ENCODE assay signal across 25 cellular contexts in the genomic region with DNA sequence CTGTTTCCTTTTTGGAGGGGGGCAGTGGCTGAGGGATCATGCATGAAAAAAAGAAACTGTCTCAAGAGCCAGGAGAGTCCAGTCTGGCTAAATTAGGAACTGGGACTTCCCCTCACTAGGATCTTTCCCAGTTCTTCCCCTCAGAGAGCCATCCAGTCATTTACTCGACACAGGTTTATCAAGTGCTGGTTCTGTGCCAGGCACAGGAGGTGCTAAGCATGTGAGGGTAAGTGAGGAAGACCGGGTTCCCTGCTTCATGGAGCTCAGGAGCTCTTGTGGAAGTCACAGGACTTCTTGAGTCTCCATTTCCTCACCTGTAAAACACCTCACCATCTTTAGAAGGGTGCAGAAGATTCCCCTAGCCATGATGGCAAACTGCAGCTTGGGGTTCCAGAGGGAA. TPM values are rescaled to one million over a fixed set of nuclear protein-coding genes. Genes with fewer than 3 reads are reported as not detected.
A peak's percentile ranks its signal among the peaks of the same experiment; 100 is the strongest.
DNase-seq lines count a peak whose midpoint lies in the region; ATAC-seq, FAIRE-seq and TF ChIP-seq lines count a peak whose summit lies in the region.
"Had no signal": no experiment of that assay in that cellular context is flagged by ENCODE, and none has a peak within 500 bp of the region (broad histone marks: within the 10 kb centered on the region; RNA-seq: fewer than 3 reads in every experiment).

No MANE protein-coding gene starts in this region.

- no peak overlapping the region for H3K23ac ChIP-seq in H1 (ENCODE audit: insufficient read length)

- intact Hi-C loops in psoas muscle (cut with DNase I) (no loop called here), stomach (cut with DNase I; ENCODE audit: low total_unique reads) (loop anchor here (10.0 kb wide), 1 partner anchor 155 kb away; no protein-coding TSS in a partner anchor)

- H3K27me3 ChIP-seq in H1 (replicated peaks in 1 of 4; ENCODE audit: control insufficient read depth in 3 of 4, extremely low read depth in 1 of 4, insufficient read depth in 3 of 4, low read length in 3 of 4) (no peaks in the 10 kb centered on the region), psoas muscle (ENCODE audit: insufficient read depth in 3 of 3, low read length in 2 of 3) (no peaks in the 10 kb centered on the region), stomach (peaks cover 0 to 24% (median 0%) of the 10 kb centered on the region in 3 donors), foreskin keratinocyte (peaks cover 48% of the 10 kb centered on the region)
- H3K27me3 ChIP-seq: BE2C had no signal

- ATAC-seq in psoas muscle (peak in 2 of 4 donors; percentile 18 to 24), foreskin keratinocyte (no peak)
- ATAC-seq: GM12878 had no signal

- no peak overlapping the region for H4K91ac ChIP-seq in H1 (replicated peaks; ENCODE audit: insufficient read length, low read length)

- TF ChIP-seq CTCF in H1 (IDR thresholded peaks at IDR 0.05; ENCODE audit: control extremely low read depth in 1 of 3, insufficient read depth in 1 of 3, low read depth in 1 of 3, low read length in 3 of 3) (no peak), psoas muscle (IDR thresholded peaks at IDR 0.05) (no peak), stomach (IDR thresholded peaks at IDR 0.05) (no peak), foreskin keratinocyte (conservative IDR thresholded peaks at IDR 0.05) (no peak)

- no peaks in the 10 kb centered on the region for H3K79me2 ChIP-seq in H1 (ENCODE audit: control insufficient read depth in 1 of 2, insufficient read depth in 2 of 2, low read length in 2 of 2)

- H2AK5ac ChIP-seq in H1 (ENCODE audit: low read depth, low read length): peak overlapping the region; percentile 71; the same call in 1 of the 2 replicates

- H3K79me1 ChIP-seq in H1 (ENCODE audit: low read depth, low read length): no peaks in the 10 kb centered on the region

- no peak overlapping the region for H3K56ac ChIP-seq in H1 (replicated peaks; ENCODE audit: insufficient read length, low read depth, low read length)

- H2BK120ac ChIP-seq in H1 (replicated peaks; ENCODE audit: low read depth, low read length): no peak overlapping the region

- 90% methylated on average over 2 of the region's 2 CpGs; no CpG with 5 or more reads in 1 of the 2 experiments for WGBS in H1 (ENCODE audit: extremely low coverage in 1 of 2, insufficient coverage in 1 of 2, insufficient read length in 1 of 2, insufficient replicate concordance in 2 of 2, low coverage in 1 of 2, low lambda C conversion rate in 2 of 2, missing lambda C conversion rate in 1 of 2), 2 experiments
- WGBS in psoas muscle, 3 donors: 10 to 37% (median 14%) methylated on average over 2 of the region's 2 CpGs
- whole genome bisulfite sequencing in stomach, 5 donors: 11 to 48% (median 39%) methylated on average over 2 of the region's 2 CpGs

- H3K4me3 ChIP-seq in H1 (ENCODE audit: extremely low read depth in 1 of 4, insufficient read depth in 2 of 4, low read depth in 3 of 4, low read length in 4 of 4): no peak overlapping the region
- H3K4me3 ChIP-seq in psoas muscle: no peak overlapping the region
- no peak overlapping the region for H3K4me3 ChIP-seq in stomach
- H3K4me3 ChIP-seq: BLaER1, GM12878 had no signal

- TF ChIP-seq RAD21 in H1 (IDR thresholded peaks at IDR 0.05 in 1 of 2, conservative IDR thresholded peaks at IDR 0.05 in 1 of 2; ENCODE audit: low read depth in 2 of 2, low read length in 2 of 2): no peak

- no peak overlapping the region for H3K9ac ChIP-seq in H1 (replicated peaks in 1 of 4; ENCODE audit: extremely low read depth in 1 of 4, low read depth in 3 of 4, low read length in 3 of 4)
- H3K9ac ChIP-seq: BLaER1 had no signal

- no peak overlapping the region for H2BK12ac ChIP-seq in H1 (ENCODE audit: low read depth, low read length)

- no peak overlapping the region for H3K27ac ChIP-seq in H1 (ENCODE audit: low read depth, low read length)
- peak overlapping the region; percentile 19 for H3K27ac ChIP-seq in psoas muscle
- H3K27ac ChIP-seq in stomach: no peak overlapping the region
- H3K27ac ChIP-seq in foreskin keratinocyte: no peak overlapping the region
- H3K27ac ChIP-seq: BLaER1 had no signal

- POLR2A ChIA-PET in H1 (lab: Charles Lee; ENCODE audit: partially characterized antibody): interaction anchor here (0.6 to 7.9 kb wide), 6 partner anchors 9 to 57 kb away, joined by 3 to 85 read pairs (median 4); no protein-coding TSS in a partner anchor

- TF ChIP-seq EP300 in H1 (IDR thresholded peaks at IDR 0.05; ENCODE audit: borderline replicate concordance in 1 of 2, low read depth in 2 of 2, low read length in 2 of 2) (no peak), stomach (IDR thresholded peaks at IDR 0.05) (no peak)

- no peaks in the 10 kb centered on the region for H3K36me3 ChIP-seq in H1 (ENCODE audit: control insufficient read depth in 2 of 4, insufficient read depth in 4 of 4, low read length in 3 of 4)
- no peaks in the 10 kb centered on the region for H3K36me3 ChIP-seq in psoas muscle (ENCODE audit: insufficient read depth in 1 of 2, low read depth in 1 of 2)
- H3K36me3 ChIP-seq in stomach: no peaks in the 10 kb centered on the region
- H3K36me3 ChIP-seq: BE2C, BLaER1 had no signal

- H2AFZ ChIP-seq in H1 (ENCODE audit: low read length): no peak overlapping the region

- H2BK5ac ChIP-seq in H1 (ENCODE audit: low read depth, low read length): no peak overlapping the region

- no peak overlapping the region for H2BK15ac ChIP-seq in H1 (ENCODE audit: low read length)

- H3K4me1 ChIP-seq in H1 (replicated peaks in 1 of 4; ENCODE audit: control insufficient read depth in 3 of 4, insufficient read depth in 4 of 4, low read length in 3 of 4): peaks cover 2 to 7% (median 2%) of the 10 kb centered on the region in 4 experiments
- peaks cover 41% of the 10 kb centered on the region for H3K4me1 ChIP-seq in psoas muscle
- H3K4me1 ChIP-seq in stomach: peaks cover 0 to 5% (median 0%) of the 10 kb centered on the region in 4 donors
- no peaks in the 10 kb centered on the region for H3K4me1 ChIP-seq in foreskin keratinocyte
- H3K4me1 ChIP-seq: BE2C, BLaER1 had no signal

- TF ChIP-seq POLR2A in H1 (IDR thresholded peaks at IDR 0.05; ENCODE audit: control extremely low read depth in 1 of 2, low read depth in 2 of 2, low read length in 2 of 2): no peak
- no peak for TF ChIP-seq POLR2A in stomach (IDR thresholded peaks at IDR 0.05)

- in situ Hi-C loops in G401 (cut with HindIII; ENCODE audit: low sequenced_read_pairs): no loop called here

- peak; percentile 48 for DNase-seq in G401 (ENCODE audit: low spot score)
- no peak for DNase-seq in H1 (ENCODE audit: low read depth in 1 of 2, low spot score in 2 of 2)
- no peak for DNase-seq in psoas muscle
- DNase-seq in stomach: peak; percentile 40
- DNase-seq in NCI-H1436 (lab: John Stamatoyannopoulos, UW): no peak
- no peak for DNase-seq in COLO829 (ENCODE audit: low spot score)
- DNase-seq in activated CD8-positive, alpha-beta memory T cell treated with anti-CD3 and anti-CD28 coated beads for 24 hours: no peak
- DNase-seq in foreskin keratinocyte: no peak
- DNase-seq: 8988T; ACHN; BE2C; Caco-2; Calu3; CD4-positive, alpha-beta memory T cell; CD4-positive, CD25-positive, alpha-beta regulatory T cell; CD8-positive, alpha-beta memory T cell; DMS79 treated with DMSO at 0.1 percent for 48 hours; GDM1 had no signal

- no peak overlapping the region for H2BK20ac ChIP-seq in H1 (ENCODE audit: low read length)

- H4K5ac ChIP-seq in H1 (ENCODE audit: insufficient read length, low read depth, low read length): no peak overlapping the region

- no peak overlapping the region for H3K14ac ChIP-seq in H1 (ENCODE audit: insufficient read length)

- H3K4ac ChIP-seq in H1 (replicated peaks; ENCODE audit: insufficient read length, low read depth, low read length): no peak overlapping the region

- H3K9me3 ChIP-seq in H1 (ENCODE audit: insufficient read depth in 2 of 2, low read depth in 1 of 2, low read length in 1 of 2) (no peaks in the 10 kb centered on the region), psoas muscle (no peaks in the 10 kb centered on the region), stomach (no peaks in the 10 kb centered on the region)
- H3K9me3 ChIP-seq: BE2C, BLaER1, Caco-2 had no signal

- CTCF ChIA-PET in H1 (lab: Charles Lee; ENCODE audit: partially characterized antibody): interaction anchor here (1.3 to 67.1 kb wide), 9 partner anchors 9 to 166 kb away, joined by 3 to 2424 read pairs (median 8); no protein-coding TSS in a partner anchor

- peaks cover 2% of the 10 kb centered on the region; the same call in 1 of the 2 replicates for H3K23me2 ChIP-seq in H1 (ENCODE audit: low read depth, low read length)

- H3K18ac ChIP-seq in H1 (ENCODE audit: extremely low read depth, low read length): no peak overlapping the region

- FAIRE-seq in H1 (lab: Jason Lieb, UNC): no peak
- FAIRE-seq: A204.1, GM12878, GM12892, GM18507 had no signal

- no peak overlapping the region for H4K8ac ChIP-seq in H1 (ENCODE audit: extremely low read depth, insufficient read depth, low read length)

- no peaks in the 10 kb centered on the region for H4K20me1 ChIP-seq in H1 (replicated peaks in 1 of 2; ENCODE audit: control insufficient read depth in 1 of 2, insufficient read depth in 2 of 2, low read length in 2 of 2)

- no peak overlapping the region for H3K4me2 ChIP-seq in H1 (ENCODE audit: insufficient read depth in 1 of 2, low read depth in 2 of 2, low read length in 2 of 2)
- H3K4me2 ChIP-seq: BLaER1 had no signal

RNA-seq across cellular contexts. Expression of gene NUAK2, which starts 8.6 kb away (rescaled TPM):
- 6.3 and 8.3 TPM in 2 replicates for total RNA-seq in G401 (2014; rRNA removed; shearing (Covaris generic))
- 12.7 and 12.9 TPM in 2 replicates for total RNA-seq in H1 (2021; fragmentation: NEBNext Ultra II Directional; extraction: Animal tissue kit (Norgen Biotek cat#: 25700))
- 9.4 and 14.5 TPM in 2 replicates for polyA plus RNA-seq in H1 (2011; rRNA removed)
- 8.0 TPM for polyA plus RNA-seq in H1 (2011; cell fraction: cytosol; rRNA removed)
- polyA plus RNA-seq in H1 (2011; cell fraction: nucleus; rRNA removed): 13.3 TPM
- polyA plus RNA-seq in H1 (2012, experiment 1 of 2): 13.2 to 13.7 TPM (median 13.5 TPM) in 4 replicates
- 12.2 TPM for polyA plus RNA-seq in H1 (2012, experiment 2 of 2)
- 5.4 TPM for polyA plus RNA-seq in H1 (2013, experiment 1 of 2)
- 5.1 TPM for polyA plus RNA-seq in H1 (2013, experiment 2 of 2)
- polyA minus RNA-seq in H1 (2011; rRNA and poly(A)+ RNA removed): 12.4 and 13.8 TPM in 2 replicates
- polyA minus RNA-seq in H1 (2011; cell fraction: cytosol; rRNA and poly(A)+ RNA removed): 15.0 TPM
- polyA minus RNA-seq in H1 (2011; cell fraction: nucleus; rRNA and poly(A)+ RNA removed): 13.2 TPM
- total RNA-seq in psoas muscle: 1 to 10 TPM in 3 of 4 donors, under 1 TPM in 1; 0.55 to 1.3 (median 1.2) TPM
- polyA plus RNA-seq in psoas muscle: under 1 TPM; 0.20 to 0.48 (median 0.22) TPM
- 10 to 100 TPM in 1 of 5 donors, 1 to 10 TPM in 3, under 1 TPM in 1; 0.58 to 16.5 (median 3.1) TPM for total RNA-seq in stomach
- polyA plus RNA-seq in stomach: 1 to 10 TPM; 1.2 to 2.7 (median 1.3) TPM
- 15.1 and 21.6 TPM in 2 replicates for total RNA-seq in foreskin keratinocyte
- 9.5 and 12.4 TPM in 2 replicates for polyA plus RNA-seq in foreskin keratinocyte

RNA-seq across cellular contexts. Expression of gene KLHDC8A, which starts 26.6 kb away (rescaled TPM):
- 1.3 and 2.8 TPM in 2 replicates for total RNA-seq in G401 (2014; rRNA removed; shearing (Covaris generic))
- total RNA-seq in H1 (2021; fragmentation: NEBNext Ultra II Directional; extraction: Animal tissue kit (Norgen Biotek cat#: 25700)): 2.5 and 3.4 TPM in 2 replicates
- polyA plus RNA-seq in H1 (2011; rRNA removed) (1.9 and 2.5 TPM in 2 replicates), psoas muscle (under 1 TPM; 0.01 to 0.24 (median 0.03) TPM), stomach (1 to 10 TPM; 2.3 to 6.9 (median 5.1) TPM), foreskin keratinocyte (not detected in 2 replicates)
- polyA plus RNA-seq in H1 (2011; cell fraction: cytosol; rRNA removed): 2.4 TPM
- 2.4 TPM for polyA plus RNA-seq in H1 (2011; cell fraction: nucleus; rRNA removed)
- polyA plus RNA-seq in H1 (2012, experiment 1 of 2): 0.83 to 2.1 TPM (median 1.5 TPM) in 4 replicates
- polyA plus RNA-seq in H1 (2012, experiment 2 of 2): 1.4 TPM
- polyA plus RNA-seq in H1 (2013, experiment 1 of 2): 3.5 TPM
- polyA plus RNA-seq in H1 (2013, experiment 2 of 2): 3.8 TPM
- 2.5 and 4.2 TPM in 2 replicates for polyA minus RNA-seq in H1 (2011; rRNA and poly(A)+ RNA removed)
- 1.4 TPM for polyA minus RNA-seq in H1 (2011; cell fraction: cytosol; rRNA and poly(A)+ RNA removed)
- polyA minus RNA-seq in H1 (2011; cell fraction: nucleus; rRNA and poly(A)+ RNA removed): 1.00 TPM
- total RNA-seq in psoas muscle (not detected), stomach (1 to 10 TPM in 2 of 5 donors, under 1 TPM in 1, not detected in 2; 0.72 to 3.1 (median 2.4) TPM), foreskin keratinocyte (not detected in 2 replicates)
- total RNA-seq: A673; Caco-2; Calu3; CD4-positive, alpha-beta memory T cell; CD4-positive, CD25-positive, alpha-beta regulatory T cell; CD8-positive, alpha-beta memory T cell; GM12878 had no signal
- polyA plus RNA-seq: CD14-positive monocyte; CD4-positive, alpha-beta memory T cell; CD8-positive, alpha-beta memory T cell; GM12878 had no signal

Comparison
In these comparisons a context has a peak if more than half of its experiments do, and no peak if none do; other contexts are left out.
1. DNase-seq: peak in G401 (single experiment) and stomach (single experiment); none in H1 (0 of 2), psoas muscle (0 of 2), NCI-H1436 (single experiment), COLO829 (single experiment), activated CD8-positive, alpha-beta memory T cell treated with anti-CD3 and anti-CD28 coated beads for 24 hours (single experiment) and foreskin keratinocyte (0 of 2).